ENCODE assay signal across 2 cellular contexts in the genomic region with DNA sequence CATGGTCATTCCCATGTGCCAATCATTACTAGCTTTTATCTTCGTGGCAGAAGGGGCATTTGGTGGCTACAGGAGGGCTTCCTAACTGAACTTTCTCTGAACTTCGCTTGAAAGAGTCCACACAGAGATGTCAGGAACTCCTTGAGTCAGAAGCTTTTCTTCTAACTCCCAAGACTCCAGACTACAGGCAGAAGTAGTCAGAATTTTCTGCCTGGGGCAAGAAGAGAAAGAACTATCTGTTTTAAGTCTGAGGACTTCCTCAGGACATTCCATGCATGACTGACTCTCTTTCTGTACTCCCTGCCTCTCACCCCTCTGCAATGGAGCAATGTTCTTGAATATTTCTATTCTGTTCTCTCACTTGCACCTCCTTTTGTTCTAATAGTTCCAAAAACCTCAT.
TF ChIP-seq lines count a peak whose summit lies in the region.

No MANE protein-coding gene starts in this region.

TF ChIP-seq in SK-N-SH treated with all-trans-retinoic acid at 6 μM for 48 hours, 23 proteins besides CTCF, POLR2A, EP300 and RAD21 (continued from another document):
- no peak for TF ChIP-seq BACH2 (CRISPR knock-in tag; IDR thresholded peaks at IDR 0.05; ENCODE audit: borderline replicate concordance)
- no peak for TF ChIP-seq TOX (CRISPR knock-in tag; IDR thresholded peaks at IDR 0.05; ENCODE audit: borderline replicate concordance)
- TF ChIP-seq ARNTL (CRISPR knock-in tag; IDR thresholded peaks at IDR 0.05; ENCODE audit: borderline replicate concordance, low read depth), result no peak
- no peak for TF ChIP-seq SNAI2 (CRISPR knock-in tag; IDR thresholded peaks at IDR 0.05)
- TF ChIP-seq, protein P1, sequence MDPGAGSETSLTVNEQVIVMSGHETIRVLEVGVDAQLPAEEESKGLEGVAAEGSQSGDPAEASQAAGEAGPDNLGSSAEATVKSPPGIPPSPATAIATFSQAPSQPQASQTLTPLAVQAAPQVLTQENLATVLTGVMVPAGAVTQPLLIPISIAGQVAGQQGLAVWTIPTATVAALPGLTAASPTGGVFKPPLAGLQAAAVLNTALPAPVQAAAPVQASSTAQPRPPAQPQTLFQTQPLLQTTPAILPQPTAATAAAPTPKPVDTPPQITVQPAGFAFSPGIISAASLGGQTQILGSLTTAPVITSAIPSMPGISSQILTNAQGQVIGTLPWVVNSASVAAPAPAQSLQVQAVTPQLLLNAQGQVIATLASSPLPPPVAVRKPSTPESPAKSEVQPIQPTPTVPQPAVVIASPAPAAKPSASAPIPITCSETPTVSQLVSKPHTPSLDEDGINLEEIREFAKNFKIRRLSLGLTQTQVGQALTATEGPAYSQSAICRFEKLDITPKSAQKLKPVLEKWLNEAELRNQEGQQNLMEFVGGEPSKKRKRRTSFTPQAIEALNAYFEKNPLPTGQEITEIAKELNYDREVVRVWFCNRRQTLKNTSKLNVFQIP (CRISPR knock-in tag; IDR thresholded peaks at IDR 0.05; ENCODE audit: borderline replicate concordance, low read depth), result no peak
- TF ChIP-seq ZNF8 (CRISPR knock-in tag; IDR thresholded peaks at IDR 0.05), result no peak
- TF ChIP-seq ZC3H10 (CRISPR knock-in tag; IDR thresholded peaks at IDR 0.05), result no peak
- no peak for TF ChIP-seq ZNF565 (CRISPR knock-in tag; conservative IDR thresholded peaks at IDR 0.05; ENCODE audit: low read depth)
- no peak for TF ChIP-seq TCF4 (CRISPR knock-in tag; IDR thresholded peaks at IDR 0.05; ENCODE audit: borderline replicate concordance)
- no peak for TF ChIP-seq ISL1 (CRISPR knock-in tag; IDR thresholded peaks at IDR 0.05)
- TF ChIP-seq, protein P2, sequence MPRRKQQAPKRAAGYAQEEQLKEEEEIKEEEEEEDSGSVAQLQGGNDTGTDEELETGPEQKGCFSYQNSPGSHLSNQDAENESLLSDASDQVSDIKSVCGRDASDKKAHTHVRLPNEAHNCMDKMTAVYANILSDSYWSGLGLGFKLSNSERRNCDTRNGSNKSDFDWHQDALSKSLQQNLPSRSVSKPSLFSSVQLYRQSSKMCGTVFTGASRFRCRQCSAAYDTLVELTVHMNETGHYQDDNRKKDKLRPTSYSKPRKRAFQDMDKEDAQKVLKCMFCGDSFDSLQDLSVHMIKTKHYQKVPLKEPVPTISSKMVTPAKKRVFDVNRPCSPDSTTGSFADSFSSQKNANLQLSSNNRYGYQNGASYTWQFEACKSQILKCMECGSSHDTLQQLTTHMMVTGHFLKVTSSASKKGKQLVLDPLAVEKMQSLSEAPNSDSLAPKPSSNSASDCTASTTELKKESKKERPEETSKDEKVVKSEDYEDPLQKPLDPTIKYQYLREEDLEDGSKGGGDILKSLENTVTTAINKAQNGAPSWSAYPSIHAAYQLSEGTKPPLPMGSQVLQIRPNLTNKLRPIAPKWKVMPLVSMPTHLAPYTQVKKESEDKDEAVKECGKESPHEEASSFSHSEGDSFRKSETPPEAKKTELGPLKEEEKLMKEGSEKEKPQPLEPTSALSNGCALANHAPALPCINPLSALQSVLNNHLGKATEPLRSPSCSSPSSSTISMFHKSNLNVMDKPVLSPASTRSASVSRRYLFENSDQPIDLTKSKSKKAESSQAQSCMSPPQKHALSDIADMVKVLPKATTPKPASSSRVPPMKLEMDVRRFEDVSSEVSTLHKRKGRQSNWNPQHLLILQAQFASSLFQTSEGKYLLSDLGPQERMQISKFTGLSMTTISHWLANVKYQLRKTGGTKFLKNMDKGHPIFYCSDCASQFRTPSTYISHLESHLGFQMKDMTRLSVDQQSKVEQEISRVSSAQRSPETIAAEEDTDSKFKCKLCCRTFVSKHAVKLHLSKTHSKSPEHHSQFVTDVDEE (CRISPR knock-in tag; IDR thresholded peaks at IDR 0.05), result no peak
- no peak for TF ChIP-seq ESRRG (CRISPR knock-in tag; IDR thresholded peaks at IDR 0.05)
- no peak for TF ChIP-seq ZNF70 (CRISPR knock-in tag; IDR thresholded peaks at IDR 0.05)
- no peak for TF ChIP-seq GLIS3 (CRISPR knock-in tag; IDR thresholded peaks at IDR 0.05)
- TF ChIP-seq, protein P3, sequence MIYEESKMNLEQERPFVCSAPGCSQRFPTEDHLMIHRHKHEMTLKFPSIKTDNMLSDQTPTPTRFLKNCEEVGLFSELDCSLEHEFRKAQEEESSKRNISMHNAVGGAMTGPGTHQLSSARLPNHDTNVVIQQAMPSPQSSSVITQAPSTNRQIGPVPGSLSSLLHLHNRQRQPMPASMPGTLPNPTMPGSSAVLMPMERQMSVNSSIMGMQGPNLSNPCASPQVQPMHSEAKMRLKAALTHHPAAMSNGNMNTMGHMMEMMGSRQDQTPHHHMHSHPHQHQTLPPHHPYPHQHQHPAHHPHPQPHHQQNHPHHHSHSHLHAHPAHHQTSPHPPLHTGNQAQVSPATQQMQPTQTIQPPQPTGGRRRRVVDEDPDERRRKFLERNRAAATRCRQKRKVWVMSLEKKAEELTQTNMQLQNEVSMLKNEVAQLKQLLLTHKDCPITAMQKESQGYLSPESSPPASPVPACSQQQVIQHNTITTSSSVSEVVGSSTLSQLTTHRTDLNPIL (CRISPR knock-in tag; IDR thresholded peaks at IDR 0.05; ENCODE audit: low read depth), result no peak
- TF ChIP-seq, protein P4, sequence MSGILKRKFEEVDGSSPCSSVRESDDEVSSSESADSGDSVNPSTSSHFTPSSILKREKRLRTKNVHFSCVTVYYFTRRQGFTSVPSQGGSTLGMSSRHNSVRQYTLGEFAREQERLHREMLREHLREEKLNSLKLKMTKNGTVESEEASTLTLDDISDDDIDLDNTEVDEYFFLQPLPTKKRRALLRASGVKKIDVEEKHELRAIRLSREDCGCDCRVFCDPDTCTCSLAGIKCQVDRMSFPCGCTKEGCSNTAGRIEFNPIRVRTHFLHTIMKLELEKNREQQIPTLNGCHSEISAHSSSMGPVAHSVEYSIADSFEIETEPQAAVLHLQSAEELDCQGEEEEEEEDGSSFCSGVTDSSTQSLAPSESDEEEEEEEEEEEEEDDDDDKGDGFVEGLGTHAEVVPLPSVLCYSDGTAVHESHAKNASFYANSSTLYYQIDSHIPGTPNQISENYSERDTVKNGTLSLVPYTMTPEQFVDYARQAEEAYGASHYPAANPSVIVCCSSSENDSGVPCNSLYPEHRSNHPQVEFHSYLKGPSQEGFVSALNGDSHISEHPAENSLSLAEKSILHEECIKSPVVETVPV (CRISPR knock-in tag; IDR thresholded peaks at IDR 0.05), result no peak

TF ChIP-seq in SK-N-SH, 30 proteins besides CTCF, POLR2A, EP300 and RAD21 (continued from another document):
- TF ChIP-seq, protein P5, sequence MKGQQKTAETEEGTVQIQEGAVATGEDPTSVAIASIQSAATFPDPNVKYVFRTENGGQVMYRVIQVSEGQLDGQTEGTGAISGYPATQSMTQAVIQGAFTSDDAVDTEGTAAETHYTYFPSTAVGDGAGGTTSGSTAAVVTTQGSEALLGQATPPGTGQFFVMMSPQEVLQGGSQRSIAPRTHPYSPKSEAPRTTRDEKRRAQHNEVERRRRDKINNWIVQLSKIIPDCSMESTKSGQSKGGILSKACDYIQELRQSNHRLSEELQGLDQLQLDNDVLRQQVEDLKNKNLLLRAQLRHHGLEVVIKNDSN (IDR thresholded peaks at IDR 0.05; ENCODE audit: borderline replicate concordance, low read depth), result no peak
- no peak for TF ChIP-seq GABPA (IDR thresholded peaks at IDR 0.05; ENCODE audit: low read depth)
- no peak for TF ChIP-seq SMC3 (IDR thresholded peaks at IDR 0.05; ENCODE audit: low read depth, low read length)
- TF ChIP-seq TEAD4 (IDR thresholded peaks at IDR 0.05; ENCODE audit: borderline replicate concordance, insufficient read depth), result no peak
- TF ChIP-seq FOXJ3 (CRISPR knock-in tag; IDR thresholded peaks at IDR 0.05), result no peak
- TF ChIP-seq FOXM1 (IDR thresholded peaks at IDR 0.05; ENCODE audit: low read depth), result no peak
- no peak for TF ChIP-seq YY1 (IDR thresholded peaks at IDR 0.05; ENCODE audit: low read depth)
- no peak for TF ChIP-seq RXRA (IDR thresholded peaks at IDR 0.05; ENCODE audit: borderline replicate concordance, low read depth)
- TF ChIP-seq TCF12 (IDR thresholded peaks at IDR 0.05), result no peak
- TF ChIP-seq, protein P6, sequence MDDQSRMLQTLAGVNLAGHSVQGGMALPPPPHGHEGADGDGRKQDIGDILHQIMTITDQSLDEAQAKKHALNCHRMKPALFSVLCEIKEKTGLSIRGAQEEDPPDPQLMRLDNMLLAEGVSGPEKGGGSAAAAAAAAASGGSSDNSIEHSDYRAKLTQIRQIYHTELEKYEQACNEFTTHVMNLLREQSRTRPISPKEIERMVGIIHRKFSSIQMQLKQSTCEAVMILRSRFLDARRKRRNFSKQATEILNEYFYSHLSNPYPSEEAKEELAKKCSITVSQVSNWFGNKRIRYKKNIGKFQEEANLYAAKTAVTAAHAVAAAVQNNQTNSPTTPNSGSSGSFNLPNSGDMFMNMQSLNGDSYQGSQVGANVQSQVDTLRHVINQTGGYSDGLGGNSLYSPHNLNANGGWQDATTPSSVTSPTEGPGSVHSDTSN (IDR thresholded peaks at IDR 0.05), result no peak
- no peak for TF ChIP-seq FOSL2 (IDR thresholded peaks at IDR 0.05; ENCODE audit: borderline replicate concordance, low read depth)
- TF ChIP-seq, protein P7, sequence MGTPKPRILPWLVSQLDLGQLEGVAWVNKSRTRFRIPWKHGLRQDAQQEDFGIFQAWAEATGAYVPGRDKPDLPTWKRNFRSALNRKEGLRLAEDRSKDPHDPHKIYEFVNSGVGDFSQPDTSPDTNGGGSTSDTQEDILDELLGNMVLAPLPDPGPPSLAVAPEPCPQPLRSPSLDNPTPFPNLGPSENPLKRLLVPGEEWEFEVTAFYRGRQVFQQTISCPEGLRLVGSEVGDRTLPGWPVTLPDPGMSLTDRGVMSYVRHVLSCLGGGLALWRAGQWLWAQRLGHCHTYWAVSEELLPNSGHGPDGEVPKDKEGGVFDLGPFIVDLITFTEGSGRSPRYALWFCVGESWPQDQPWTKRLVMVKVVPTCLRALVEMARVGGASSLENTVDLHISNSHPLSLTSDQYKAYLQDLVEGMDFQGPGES (IDR thresholded peaks at IDR 0.05; ENCODE audit: low read depth, low read length), result no peak
